ENCODE assay signal across 9 cellular contexts in genomic region chr1:201456499-201457309, GRCh38. TPM values are rescaled to one million over a fixed set of nuclear protein-coding genes. Genes with fewer than 3 reads are reported as not detected.
DNase-seq lines count a peak whose midpoint lies in the region; ATAC-seq, FAIRE-seq and TF ChIP-seq lines count a peak whose summit lies in the region.
"Had no signal": no experiment of that assay in that cellular context is flagged by ENCODE, and none has a peak within 500 bp of the region (broad histone marks: within the 10 kb centered on the region; RNA-seq: fewer than 3 reads in every experiment).

No MANE protein-coding gene starts in this region.

- H3K27ac ChIP-seq in HUES48 (ENCODE audit: low read depth, low read length), result peak overlapping the region; percentile 48
- peak overlapping the region; percentile 12 to 50 for H3K27ac ChIP-seq in ascending aorta
- no peak overlapping the region for H3K27ac ChIP-seq in kidney (ENCODE audit: low read depth in 2 of 2, low read length in 2 of 2)
- H3K27ac ChIP-seq in tibial artery, result peak overlapping the region; percentile 10 to 53

- H3K9me3 ChIP-seq in HUES48 (ENCODE audit: control insufficient read depth, insufficient read depth, low read length), result no peaks in the 10 kb centered on the region
- no peaks in the 10 kb centered on the region for H3K9me3 ChIP-seq in ascending aorta
- H3K9me3 ChIP-seq in kidney (ENCODE audit: control insufficient read depth in 1 of 2, low read length in 2 of 2), result no peaks in the 10 kb centered on the region
- H3K9me3 ChIP-seq in tibial artery, result no peaks in the 10 kb centered on the region

- DNase-seq in ascending aorta (ENCODE audit: low spot score in 2 of 2), result peak in 1 of 2 donors; percentile 87
- DNase-seq in kidney, result peak; percentile 86
- DNase-seq in tibial artery, result peak; percentile 86 to 92
- DNase-seq in NCI-H128 (lab: John Stamatoyannopoulos, UW; ENCODE audit: unreplicated experiment), result no peak
- no peak for DNase-seq in activated CD4-positive, alpha-beta T cell treated with anti-CD3 and anti-CD28 coated beads, Interleukin-2, amount 50 U/mL, for 48 hours

- no peak for FAIRE-seq in kidney (lab: Jason Lieb, UNC)

- H3K4me3 ChIP-seq in HUES48 (ENCODE audit: low read depth, low read length) (no peak overlapping the region), ascending aorta (no peak overlapping the region), kidney (ENCODE audit: low read length in 2 of 2) (no peak overlapping the region), tibial artery (no peak overlapping the region)

- H3K36me3 ChIP-seq in HUES48 (ENCODE audit: control insufficient read depth, insufficient read depth, low read length), result no peaks in the 10 kb centered on the region
- H3K36me3 ChIP-seq in ascending aorta, result no peaks in the 10 kb centered on the region
- H3K36me3 ChIP-seq in kidney (ENCODE audit: control insufficient read depth in 1 of 2, insufficient read depth in 2 of 2, low read length in 2 of 2), result no peaks in the 10 kb centered on the region
- no peaks in the 10 kb centered on the region for H3K36me3 ChIP-seq in tibial artery

- H3K9ac ChIP-seq in HUES48 (ENCODE audit: low read depth, low read length) (no peak overlapping the region), kidney (ENCODE audit: low read length in 2 of 2) (no peak overlapping the region)

- no peak for TF ChIP-seq POLR2A in GM18505 (IDR thresholded peaks at IDR 0.05; ENCODE audit: borderline replicate concordance, extremely low read depth, insufficient read depth, insufficient read length)

- TF ChIP-seq CTCF in ascending aorta (IDR thresholded peaks at IDR 0.05) (no peak), kidney (IDR thresholded peaks at IDR 0.05; ENCODE audit: borderline replicate concordance, extremely low read depth, insufficient read depth) (no peak), tibial artery (IDR thresholded peaks at IDR 0.05) (no peak)

- intact Hi-C loops in ascending aorta (cut with DNase I) (no loop called here), kidney (cut with DNase I) (no loop called here), tibial artery (cut with DNase I; ENCODE audit: low total_unique reads) (loop anchor here (10.0 kb wide), 1 partner anchor 258 kb away; no protein-coding TSS in a partner anchor)

- ATAC-seq in GM18858 (IDR thresholded peaks at IDR 0.05; ENCODE audit: unreplicated experiment) (no peak), GM18505 (IDR thresholded peaks at IDR 0.05; ENCODE audit: unreplicated experiment) (no peak)

- H3K27me3 ChIP-seq in HUES48 (ENCODE audit: control insufficient read depth, insufficient read depth, low read length), result no peaks in the 10 kb centered on the region
- H3K27me3 ChIP-seq in ascending aorta, result no peaks in the 10 kb centered on the region
- H3K27me3 ChIP-seq in tibial artery, result no peaks in the 10 kb centered on the region

- H3K4me1 ChIP-seq in HUES48 (ENCODE audit: control insufficient read depth, insufficient read depth, low read length) (peaks cover 14% of the 10 kb centered on the region), ascending aorta (peaks cover 9 to 20% of the 10 kb centered on the region in 2 donors), kidney (ENCODE audit: control insufficient read depth in 1 of 2, insufficient read depth in 1 of 2, low read depth in 1 of 2, low read length in 2 of 2) (peaks cover 4 to 5% of the 10 kb centered on the region in 2 donors), tibial artery (peaks cover 0 to 33% (median 20%) of the 10 kb centered on the region in 4 donors)

RNA-seq across cellular contexts. Expression of gene PHLDA3, which starts 12.3 kb away (rescaled TPM):
- total RNA-seq in ascending aorta (111 TPM), kidney (25.6 TPM)
- polyA plus RNA-seq in kidney (ENCODE audit: insufficient read depth, low read depth, low replicate concordance), result 27.3 TPM

RNA-seq across cellular contexts. Expression of gene TNNI1, which starts 35.2 kb away (rescaled TPM):
- total RNA-seq in ascending aorta, result not detected
- not detected for total RNA-seq in kidney
- polyA plus RNA-seq in kidney (ENCODE audit: insufficient read depth, low read depth, low replicate concordance), result 17.7 TPM
- total RNA-seq: pulmonary artery endothelial cell had no signal

RNA-seq across cellular contexts. Expression of gene CSRP1, which starts 50.2 kb away (rescaled TPM):
- total RNA-seq in ascending aorta (948 TPM), kidney (236 TPM)
- polyA plus RNA-seq in kidney (ENCODE audit: insufficient read depth, low read depth, low replicate concordance), result 211 TPM

RNA-seq across cellular contexts. Expression of gene LAD1, which starts 57.6 kb away (rescaled TPM):
- total RNA-seq in ascending aorta (0.43 TPM), kidney (72.6 TPM)
- polyA plus RNA-seq in kidney (ENCODE audit: insufficient read depth, low read depth, low replicate concordance), result 70.7 TPM
- total RNA-seq: pulmonary artery endothelial cell had no signal

Comparison
In these comparisons a context has a peak if more than half of its experiments do, and no peak if none do; other contexts are left out.
1. H3K27ac ChIP-seq: peak in HUES48 (single experiment), ascending aorta (2 of 2) and tibial artery (2 of 2); none in kidney (0 of 2).
2. DNase-seq: peak in kidney (single experiment) and tibial artery (2 of 2); none in NCI-H128 (single experiment) and activated CD4-positive, alpha-beta T cell treated with anti-CD3 and anti-CD28 coated beads, Interleukin-2, amount 50 U/mL, for 48 hours (0 of 2).